In genomic region chr19:19595171-19595701, GRCh38 we compare ENCODE assay signal across 11 cellular contexts. TPM values are rescaled to one million over a fixed set of nuclear protein-coding genes. Genes with fewer than 3 reads are reported as not detected.
DNase-seq lines count a peak whose midpoint lies in the region; ATAC-seq and TF ChIP-seq lines count a peak whose summit lies in the region.
"Had no signal": no experiment of that assay in that cellular context is flagged by ENCODE, and none has a peak within 500 bp of the region (broad histone marks: within the 10 kb centered on the region; RNA-seq: fewer than 3 reads in every experiment).

No MANE protein-coding gene starts in this region.

- no peak for TF ChIP-seq EP300 in esophagus muscularis mucosa (IDR thresholded peaks at IDR 0.05)

- no peaks in the 10 kb centered on the region for H3K27me3 Mint-ChIP-seq in activated CD8-positive, alpha-beta T cell treated with anti-CD3 and anti-CD28 coated beads, Interleukin-2, amount 10 ng/mL, durations not matched to agents 7 days and 5 days (ENCODE audit: low read depth)
- H3K27me3 Mint-ChIP-seq in chondrocyte (ENCODE audit: low read depth): no peaks in the 10 kb centered on the region

- peaks cover 0 to 14% (median 0%) of the 10 kb centered on the region in 11 experiments; a peak in 3 of 22 replicates for H3K36me3 ChIP-seq in BLaER1 treated with 17β-estradiol and CSF1 and Interleukin-3, amounts not matched to agents 10 nM and 100 nM
- H3K36me3 ChIP-seq in lung (ENCODE audit: control insufficient read depth in 2 of 2, insufficient read depth in 2 of 2, low read length in 2 of 2) (no peaks in the 10 kb centered on the region), esophagus muscularis mucosa (no peaks in the 10 kb centered on the region)

- ATAC-seq in activated CD8-positive, alpha-beta T cell treated with anti-CD3 and anti-CD28 coated beads, Interleukin-2, amount 10 ng/mL, durations not matched to agents 7 days and 5 days: no peak
- ATAC-seq in lung (ENCODE audit: insufficient read depth, low FRiP score) (no peak), GM18519 (IDR thresholded peaks at IDR 0.05; ENCODE audit: low FRiP score, unreplicated experiment) (no peak)

- peak; percentile 35 for DNase-seq in H4 (ENCODE audit: low spot score)
- no peak for DNase-seq in activated CD8-positive, alpha-beta T cell treated with anti-CD3 and anti-CD28 coated beads, Interleukin-2, amount 10 ng/mL, durations not matched to agents 7 days and 5 days
- peak; percentile 57 for DNase-seq in lung (ENCODE audit: low spot score)
- DNase-seq in chondrocyte (ENCODE audit: low spot score): no peak
- DNase-seq in esophagus muscularis mucosa (ENCODE audit: extremely low spot score): no peak
- no peak for DNase-seq in GDM1 (lab: John Stamatoyannopoulos, UW)
- DNase-seq: activated CD4-positive, CD25-positive, alpha-beta regulatory T cell treated with anti-CD3 and anti-CD28 coated beads, Interleukin-2, amount 50 U/mL, for 72 hours had no signal

- peak overlapping the region in 3 of 11 experiments; percentile 15 to 25 (median 25); a peak in 3 of 22 replicates for H3K9ac ChIP-seq in BLaER1 treated with 17β-estradiol and CSF1 and Interleukin-3, amounts not matched to agents 10 nM and 100 nM

- H3K9me3 ChIP-seq in BLaER1 treated with 17β-estradiol and CSF1 and Interleukin-3, amounts not matched to agents 10 nM and 100 nM (replicated peaks in 1 of 11): no peaks in the 10 kb centered on the region
- H3K9me3 ChIP-seq in lung (ENCODE audit: control insufficient read depth in 2 of 2, insufficient read depth in 1 of 2, low read length in 1 of 2) (no peaks in the 10 kb centered on the region), esophagus muscularis mucosa (no peaks in the 10 kb centered on the region)

- peaks cover 58 to 74% (median 66%) of the 10 kb centered on the region in 10 experiments for H3K4me1 ChIP-seq in BLaER1 treated with 17β-estradiol and CSF1 and Interleukin-3, amounts not matched to agents 10 nM and 100 nM
- H3K4me1 ChIP-seq in lung (ENCODE audit: control insufficient read depth in 2 of 2, insufficient read depth in 2 of 2, low read length in 2 of 2) (peaks cover 0 to 7% of the 10 kb centered on the region in 2 donors), esophagus muscularis mucosa (peaks cover 4 to 14% (median 13%) of the 10 kb centered on the region in 4 donors)

- no peak for TF ChIP-seq POLR2A in esophagus muscularis mucosa (IDR thresholded peaks at IDR 0.05; ENCODE audit: low read depth)

- peak overlapping the region; percentile 82 for H3K27ac Mint-ChIP-seq in activated CD8-positive, alpha-beta T cell treated with anti-CD3 and anti-CD28 coated beads, Interleukin-2, amount 10 ng/mL, durations not matched to agents 7 days and 5 days
- no peak overlapping the region for H3K27ac Mint-ChIP-seq in chondrocyte (ENCODE audit: unreplicated experiment)

- H3K4me3 Mint-ChIP-seq in activated CD8-positive, alpha-beta T cell treated with anti-CD3 and anti-CD28 coated beads, Interleukin-2, amount 10 ng/mL, durations not matched to agents 7 days and 5 days: no peak overlapping the region
- H3K4me3 Mint-ChIP-seq in chondrocyte (ENCODE audit: unreplicated experiment): no peak overlapping the region

- H4K20me1 ChIP-seq in BLaER1 treated with 17β-estradiol and CSF1 and Interleukin-3, amounts not matched to agents 10 nM and 100 nM: no peaks in the 10 kb centered on the region

- no peak overlapping the region for H3K4me3 ChIP-seq in BLaER1 treated with 17β-estradiol and CSF1 and Interleukin-3, amounts not matched to agents 10 nM and 100 nM
- H3K4me3 ChIP-seq in lung (no peak overlapping the region), esophagus muscularis mucosa (no peak overlapping the region)

- H3K9me3 Mint-ChIP-seq in activated CD8-positive, alpha-beta T cell treated with anti-CD3 and anti-CD28 coated beads, Interleukin-2, amount 10 ng/mL, durations not matched to agents 7 days and 5 days (ENCODE audit: insufficient read depth): no peaks in the 10 kb centered on the region
- no peaks in the 10 kb centered on the region for H3K9me3 Mint-ChIP-seq in chondrocyte (ENCODE audit: low read depth)

- H3K36me3 Mint-ChIP-seq in activated CD8-positive, alpha-beta T cell treated with anti-CD3 and anti-CD28 coated beads, Interleukin-2, amount 10 ng/mL, durations not matched to agents 7 days and 5 days (ENCODE audit: low read depth): peaks cover 58% of the 10 kb centered on the region
- no peaks in the 10 kb centered on the region for H3K36me3 Mint-ChIP-seq in chondrocyte (ENCODE audit: low read depth)

- peaks cover 77% of the 10 kb centered on the region for H3K4me1 Mint-ChIP-seq in activated CD8-positive, alpha-beta T cell treated with anti-CD3 and anti-CD28 coated beads, Interleukin-2, amount 10 ng/mL, durations not matched to agents 7 days and 5 days (ENCODE audit: low read depth)
- H3K4me1 Mint-ChIP-seq in chondrocyte (ENCODE audit: low read depth): peaks cover 27% of the 10 kb centered on the region

- intact Hi-C loops in esophagus muscularis mucosa (cut with DNase I): no loop called here

- CTCF ChIA-PET in activated CD8-positive, alpha-beta T cell treated with anti-CD3 and anti-CD28 coated beads, Interleukin-2, amount 10 ng/mL, durations not matched to agents 7 days and 5 days (lab: Charles Lee): interaction anchor here (1.7 kb wide), 1 partner anchor 41 kb away, joined by 5 read pairs; no protein-coding TSS in a partner anchor

- peak overlapping the region; percentile 38 to 64 (median 50) for H3K4me2 ChIP-seq in BLaER1 treated with 17β-estradiol and CSF1 and Interleukin-3, amounts not matched to agents 10 nM and 100 nM

- H3K27ac ChIP-seq in BLaER1 treated with 17β-estradiol and CSF1 and Interleukin-3, amounts not matched to agents 10 nM and 100 nM: peak overlapping the region in 9 of 11 experiments; percentile 16 to 64 (median 42); a peak in 15 of 22 replicates
- H3K27ac ChIP-seq in lung (ENCODE audit: low read depth in 1 of 2, low read length in 1 of 2) (peak overlapping the region in 1 of 2 donors; percentile 73), esophagus muscularis mucosa (replicated peaks in 1 of 4) (no peak overlapping the region)
- H3K27ac ChIP-seq: HL-60 had no signal

- H3K27me3 ChIP-seq in BLaER1 treated with 17β-estradiol and CSF1 and Interleukin-3, amounts not matched to agents 10 nM and 100 nM: no peaks in the 10 kb centered on the region
- H3K27me3 ChIP-seq in lung (ENCODE audit: control insufficient read depth, insufficient read depth) (no peaks in the 10 kb centered on the region), esophagus muscularis mucosa (no peaks in the 10 kb centered on the region)

- WGBS in lung, 2 donors: 47 to 64% methylated on average over 8 of the region's 8 CpGs
- 70% methylated on average over 8 of the region's 8 CpGs for WGBS in esophagus muscularis mucosa

- TF ChIP-seq CTCF in lung (IDR thresholded peaks at IDR 0.05; ENCODE audit: control extremely low read depth, extremely low read depth): no peak
- TF ChIP-seq CTCF in chondrocyte (IDR thresholded peaks at IDR 0.05): no peak
- no peak for TF ChIP-seq CTCF in esophagus muscularis mucosa (IDR thresholded peaks at IDR 0.05)

- POLR2A ChIA-PET in activated CD8-positive, alpha-beta T cell treated with anti-CD3 and anti-CD28 coated beads, Interleukin-2, amount 10 ng/mL, durations not matched to agents 7 days and 5 days (lab: Charles Lee): no interaction called here

RNA-seq across cellular contexts. Expression of gene PBX4, which starts 23.3 kb away (rescaled TPM):
- total RNA-seq in H4 (2014; rRNA removed; shearing (Covaris generic)): 0.10 TPM in 1 of 2 replicates, not detected in the other
- total RNA-seq in activated CD8-positive, alpha-beta T cell treated with anti-CD3 and anti-CD28 coated beads, Interleukin-2, amount 10 ng/mL, durations not matched to agents 7 days and 5 days: 10 to 100 TPM; 33.8 to 34.1 TPM
- 1 to 10 TPM; 7.0 to 8.3 TPM for total RNA-seq in lung
- polyA plus RNA-seq in lung: 1 to 10 TPM; 2.2 to 6.7 TPM
- 1.1 to 1.5 TPM (median 1.2 TPM) in 3 replicates for total RNA-seq in chondrocyte
- total RNA-seq in esophagus muscularis mucosa: 1 to 10 TPM in 1 of 4 donors, under 1 TPM in 2, not detected in 1; 0.66 to 3.7 (median 0.98) TPM
- total RNA-seq: dermis microvascular lymphatic vessel endothelial cell had no signal

RNA-seq across cellular contexts. Expression of gene LPAR2, which starts 32.8 kb away (rescaled TPM):
- 0.16 and 0.72 TPM in 2 replicates for total RNA-seq in H4 (2014; rRNA removed; shearing (Covaris generic))
- total RNA-seq in activated CD8-positive, alpha-beta T cell treated with anti-CD3 and anti-CD28 coated beads, Interleukin-2, amount 10 ng/mL, durations not matched to agents 7 days and 5 days: 10 to 100 TPM; 44.8 to 50.8 TPM
- total RNA-seq in lung: 10 to 100 TPM in 1 of 2 donors, 1 to 10 TPM in 1; 5.1 to 22.7 TPM
- 10 to 100 TPM; 16.2 to 42.4 TPM for polyA plus RNA-seq in lung
- 8.1 to 9.5 TPM (median 8.2 TPM) in 3 replicates for total RNA-seq in chondrocyte
- 1 to 10 TPM in 2 of 4 donors, under 1 TPM in 2; 0.69 to 2.7 (median 1.0) TPM for total RNA-seq in esophagus muscularis mucosa

RNA-seq across cellular contexts. Expression of gene GMIP, which starts 48.2 kb away (rescaled TPM):
- 4.0 and 4.4 TPM in 2 replicates for total RNA-seq in H4 (2014; rRNA removed; shearing (Covaris generic))
- total RNA-seq in activated CD8-positive, alpha-beta T cell treated with anti-CD3 and anti-CD28 coated beads, Interleukin-2, amount 10 ng/mL, durations not matched to agents 7 days and 5 days: 100 to 1,000 TPM in 1 of 2 experiments, 10 to 100 TPM in 1; 96.7 to 104 TPM
- 10 to 100 TPM; 13.1 to 50.1 TPM for total RNA-seq in lung
- polyA plus RNA-seq in lung: 10 to 100 TPM; 13.2 to 54.1 TPM
- 18.0 to 19.5 TPM (median 18.3 TPM) in 3 replicates for total RNA-seq in chondrocyte
- 10 to 100 TPM in 1 of 4 donors, 1 to 10 TPM in 3; 6.9 to 15.9 (median 7.5) TPM for total RNA-seq in esophagus muscularis mucosa

RNA-seq across cellular contexts. Expression of gene CILP2, which starts 57.2 kb away (rescaled TPM):
- total RNA-seq in H4 (2014; rRNA removed; shearing (Covaris generic)): 0.08 and 0.23 TPM in 2 replicates
- under 1 TPM; 0.16 to 0.24 TPM for total RNA-seq in activated CD8-positive, alpha-beta T cell treated with anti-CD3 and anti-CD28 coated beads, Interleukin-2, amount 10 ng/mL, durations not matched to agents 7 days and 5 days
- under 1 TPM; 0.31 to 0.68 TPM for total RNA-seq in lung
- under 1 TPM; 0.06 to 0.46 TPM for polyA plus RNA-seq in lung
- total RNA-seq in chondrocyte: 5.8 to 12.7 TPM (median 11.7 TPM) in 3 replicates
- under 1 TPM; 0.13 to 0.52 (median 0.29) TPM for total RNA-seq in esophagus muscularis mucosa

Comparison
In these comparisons a context has a peak if more than half of its experiments do, and no peak if none do; other contexts are left out.
1. H3K27ac ChIP-seq: peak in BLaER1 treated with 17β-estradiol and CSF1 and Interleukin-3, amounts not matched to agents 10 nM and 100 nM (9 of 11); none in esophagus muscularis mucosa (0 of 4).
2. DNase-seq: peak in H4 (single experiment) and lung (single experiment); none in activated CD8-positive, alpha-beta T cell treated with anti-CD3 and anti-CD28 coated beads, Interleukin-2, amount 10 ng/mL, durations not matched to agents 7 days and 5 days (single experiment), chondrocyte (single experiment), esophagus muscularis mucosa (single experiment) and GDM1 (single experiment).